Comparison of ENCODE assay signal across 16 cellular contexts in the genomic region with DNA sequence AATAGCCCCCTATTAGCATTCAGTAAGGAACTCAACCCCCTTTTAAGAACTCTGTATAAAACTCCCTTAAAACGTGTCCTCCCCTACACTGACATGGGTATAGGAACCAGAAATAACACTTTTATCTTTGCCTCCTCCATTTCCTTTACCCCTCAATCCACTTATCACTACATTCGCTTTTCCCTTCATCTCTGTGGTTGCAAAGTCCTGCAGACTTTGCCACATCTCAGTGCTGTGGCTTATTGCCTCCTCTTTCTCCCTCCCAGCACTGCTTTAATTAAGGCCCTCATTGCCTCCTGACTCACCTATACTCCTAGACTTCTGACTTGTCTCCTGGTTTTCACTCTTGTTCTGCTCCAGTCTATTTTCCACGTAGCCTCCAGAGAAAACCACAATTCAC.
"Had no signal": no experiment of that assay in that cellular context is flagged by ENCODE, and none has a peak within 500 bp of the region (broad histone marks: within the 10 kb centered on the region; RNA-seq: fewer than 3 reads in every experiment).

No MANE protein-coding gene starts in this region.

- H3K27ac ChIP-seq: gastrocnemius medialis, heart right ventricle had no signal

- DNase-seq: activated B cell treated with CpG ODN at 0.5 μM for 24 hours; activated CD4-positive, alpha-beta T cell treated with anti-CD3 and anti-CD28 coated beads for 48 hours; activated CD8-positive, alpha-beta T cell treated with anti-CD3 and anti-CD28 coated beads for 36 hours; activated gamma-delta T cell treated with Interleukin-2 at 50 U/mL for 16 hours; activated naive CD8-positive, alpha-beta T cell treated with anti-CD3 and anti-CD28 coated beads for 36 hours; activated T-cell treated with anti-CD3 and anti-CD28 coated beads, Interleukin-2, amount 50 U/mL, for 48 hours; amygdala; cortex of kidney; effector CD8-positive, alpha-beta T cell; gastrocnemius medialis; heart right ventricle; midbrain; T-helper 1 cell; T1000 had no signal

- ATAC-seq: activated CD8-positive, alpha-beta T cell treated with anti-CD3 and anti-CD28 coated beads for 36 hours; gastrocnemius medialis; heart right ventricle; sciatic nerve; stimulated activated effector memory CD8-positive, alpha-beta T cell treated with anti-CD3 and anti-CD28 coated beads, Interleukin-12 subunit alpha, Interleukin-12 subunit beta, amount 100 ng/mL, for 72 hours had no signal

- H3K9me3 ChIP-seq: gastrocnemius medialis had no signal

- H3K36me3 ChIP-seq: gastrocnemius medialis, heart right ventricle had no signal

- H3K27me3 ChIP-seq: gastrocnemius medialis, heart right ventricle had no signal

- H3K4me1 ChIP-seq: gastrocnemius medialis had no signal

- H3K4me3 ChIP-seq: gastrocnemius medialis, heart right ventricle had no signal
